ENCODE assay signal across 24 cellular contexts in genomic region chr20:15734054-15734453, GRCh38.
"Had no signal": no experiment of that assay in that cellular context is flagged by ENCODE, and none has a peak within 500 bp of the region (broad histone marks: within the 10 kb centered on the region; RNA-seq: fewer than 3 reads in every experiment).

No MANE protein-coding gene starts in this region.

- H3K27ac ChIP-seq: colonic mucosa, epithelial cell of prostate, esophagus squamous epithelium, gastrocnemius medialis, heart right ventricle, left lung, lower lobe of right lung had no signal

- ATAC-seq: effector memory CD8-positive, alpha-beta T cell; gastrocnemius medialis; heart right ventricle; left cardiac atrium; left lung; left ventricle myocardium superior; lower lobe of right lung; mucosa of descending colon; naive thymus-derived CD8-positive, alpha-beta T cell had no signal

- DNase-seq: colonic mucosa; cortex of kidney; effector CD8-positive, alpha-beta T cell; effector memory CD8-positive, alpha-beta T cell; endodermal cell; erythroblast; esophagus squamous epithelium; foreskin fibroblast; foreskin melanocyte; gastrocnemius medialis; glutamatergic neuron; head of caudate nucleus; heart right ventricle; hippocampal formation; left cardiac atrium; left lung; left ventricle myocardium superior; lower lobe of right lung; mesenchymal stem cell; mucosa of descending colon; naive B cell; naive thymus-derived CD8-positive, alpha-beta T cell had no signal

- FAIRE-seq: keratinocyte had no signal

- H3K27me3 ChIP-seq: colonic mucosa, esophagus squamous epithelium, gastrocnemius medialis, heart right ventricle, left lung had no signal

- H3K36me3 ChIP-seq: colonic mucosa, esophagus squamous epithelium, gastrocnemius medialis, heart right ventricle, left lung, lower lobe of right lung had no signal

- H3K4me1 ChIP-seq: colonic mucosa, esophagus squamous epithelium, gastrocnemius medialis, heart right ventricle, left lung, lower lobe of right lung had no signal

- H3K9me3 ChIP-seq: colonic mucosa, esophagus squamous epithelium, gastrocnemius medialis, lower lobe of right lung, mucosa of descending colon had no signal

- H3K4me3 ChIP-seq: colonic mucosa, esophagus squamous epithelium, gastrocnemius medialis, heart right ventricle, left lung, lower lobe of right lung, mucosa of descending colon had no signal
